8 cellular contexts compared by ENCODE assay signal in genomic region chr10:102225646-102226541, GRCh38. TPM values are rescaled to one million over a fixed set of nuclear protein-coding genes. Genes with fewer than 3 reads are reported as not detected.
DNase-seq lines count a peak whose midpoint lies in the region; ATAC-seq, FAIRE-seq and TF ChIP-seq lines count a peak whose summit lies in the region.

Gene ELOVL3 (plus strand): TSS chr10:102226299. CDS start chr10:102226549, 250 bp downstream.

- H4K20me1 ChIP-seq in GM23338 (replicated peaks; ENCODE audit: insufficient read depth) (peaks cover 10% of the 10 kb centered on the region; the same call in 1 of the 2 replicates), Loucy (ENCODE audit: insufficient read depth, low read length, poor library complexity, severe bottlenecking) (no peaks in the 10 kb centered on the region), astrocyte (ENCODE audit: insufficient read depth, low read length) (no peaks in the 10 kb centered on the region)

- H3F3A ChIP-seq in GM23338 (replicated peaks; ENCODE audit: low read depth) (peaks cover 5% of the 10 kb centered on the region), Loucy (ENCODE audit: low read depth) (no peaks in the 10 kb centered on the region)

- peaks cover 73% of the 10 kb centered on the region for H3K27me3 ChIP-seq in GM23338 (ENCODE audit: insufficient read depth)
- no peaks in the 10 kb centered on the region for H3K27me3 ChIP-seq in Loucy (ENCODE audit: insufficient read depth, low read length, poor library complexity, severe bottlenecking)
- peaks cover 44% of the 10 kb centered on the region for H3K27me3 ChIP-seq in astrocyte (ENCODE audit: insufficient read depth, low read length)
- H3K27me3 ChIP-seq in right atrium auricular region: peaks cover 1 to 4% of the 10 kb centered on the region in 2 donors

- peak; percentile 80 for ATAC-seq in GM23338

- no peaks in the 10 kb centered on the region for H3K36me3 Mint-ChIP-seq in GM23338 (ENCODE audit: low read depth)
- H3K36me3 Mint-ChIP-seq in T-helper 2 cell treated with Interferon-gamma antibody and Interleukin-4, amounts not matched to agents 5 μg/mL and 100 μg/mL, for 36 hours (ENCODE audit: low read depth): no peaks in the 10 kb centered on the region
- no peaks in the 10 kb centered on the region for H3K36me3 Mint-ChIP-seq in astrocyte (ENCODE audit: low read depth, unreplicated experiment)

- 6% methylated on average over 47 of the region's 47 CpGs for WGBS in urinary bladder

- H3K36me3 ChIP-seq in GM23338 (ENCODE audit: insufficient read depth): no peaks in the 10 kb centered on the region
- no peaks in the 10 kb centered on the region for H3K36me3 ChIP-seq in Loucy (ENCODE audit: insufficient read depth, low read length)
- H3K36me3 ChIP-seq in astrocyte (ENCODE audit: insufficient read depth, low read length): no peaks in the 10 kb centered on the region
- H3K36me3 ChIP-seq in right atrium auricular region: no peaks in the 10 kb centered on the region
- no peaks in the 10 kb centered on the region for H3K36me3 ChIP-seq in urinary bladder (ENCODE audit: insufficient read depth)

- H3K4me2 ChIP-seq in GM23338 (peak within 1 kb of the TSS; percentile 71), Loucy (ENCODE audit: low read depth, low read length, poor library complexity, severe bottlenecking) (peak within 1 kb of the TSS; percentile 82), astrocyte (ENCODE audit: low read length) (peak within 1 kb of the TSS; percentile 87)

- H3K4me3 ChIP-seq in GM23338 (peak within 1 kb of the TSS; percentile 47), Loucy (ENCODE audit: low read length, poor library complexity, severe bottlenecking) (peak within 1 kb of the TSS; percentile 68), astrocyte (ENCODE audit: insufficient read depth, low read depth, low read length) (peak within 1 kb of the TSS; percentile 32), right atrium auricular region (peak within 1 kb of the TSS; percentile 17 to 45), urinary bladder (ENCODE audit: low read depth, low read length) (no peak within 1 kb of the TSS)

- no peak within 1 kb of the TSS for H3K27ac Mint-ChIP-seq in GM23338
- H3K27ac Mint-ChIP-seq in T-helper 2 cell treated with Interferon-gamma antibody and Interleukin-4, amounts not matched to agents 5 μg/mL and 100 μg/mL, for 36 hours: no peak within 1 kb of the TSS
- peak within 1 kb of the TSS; percentile 91 for H3K27ac Mint-ChIP-seq in astrocyte (ENCODE audit: unreplicated experiment)

- H3K27me3 Mint-ChIP-seq in GM23338 (ENCODE audit: insufficient read depth, low read depth, poor library complexity): peaks cover 55% of the 10 kb centered on the region
- H3K27me3 Mint-ChIP-seq in T-helper 2 cell treated with Interferon-gamma antibody and Interleukin-4, amounts not matched to agents 5 μg/mL and 100 μg/mL, for 36 hours (ENCODE audit: low read depth): peaks cover 40% of the 10 kb centered on the region
- H3K27me3 Mint-ChIP-seq in astrocyte (ENCODE audit: low read depth, unreplicated experiment): peaks cover 53% of the 10 kb centered on the region

- peak; percentile 23 for FAIRE-seq in astrocyte (lab: Jason Lieb, UNC)

- H2AFZ ChIP-seq in GM23338 (peak within 1 kb of the TSS; percentile 98), Loucy (ENCODE audit: low read length) (peak within 1 kb of the TSS; percentile 89), astrocyte (ENCODE audit: low read depth, low read length) (peak within 1 kb of the TSS; percentile 95)

- H3K4me3 Mint-ChIP-seq in GM23338 (peak within 1 kb of the TSS; percentile 68), astrocyte (ENCODE audit: unreplicated experiment) (peak within 1 kb of the TSS; percentile 80)
- H3K4me3 Mint-ChIP-seq in T-helper 2 cell treated with Interferon-gamma antibody and Interleukin-4, amounts not matched to agents 5 μg/mL and 100 μg/mL, for 36 hours: peak within 1 kb of the TSS; percentile 58

- TF ChIP-seq CTCF in GM23338 (conservative IDR thresholded peaks at IDR 0.05; ENCODE audit: low read depth in 2 of 2) (no peak), Loucy (conservative IDR thresholded peaks at IDR 0.05; ENCODE audit: low read length) (no peak), astrocyte (IDR thresholded peaks at IDR 0.05; ENCODE audit: insufficient read depth, low read depth, low read length) (no peak), right atrium auricular region (IDR thresholded peaks at IDR 0.05) (no peak)

- DNase-seq in DMS53 treated with DMSO at 0.1 percent for 48 hours (lab: John Stamatoyannopoulos, UW; ENCODE audit: unreplicated experiment) (peak; percentile 76), GM23338 (ENCODE audit: low spot score) (peak; percentile 99), astrocyte (ENCODE audit: low read depth) (peak; percentile 88), right atrium auricular region (ENCODE audit: low spot score) (peak; percentile 97), pulmonary artery endothelial cell (ENCODE audit: low read depth, low spot score) (peak; percentile 79)
- DNase-seq in T-helper 2 cell treated with Interferon-gamma antibody and Interleukin-4, amounts not matched to agents 5 μg/mL and 100 μg/mL, for 36 hours (ENCODE audit: low spot score): peak; percentile 88

- H3K4me1 ChIP-seq in GM23338 (ENCODE audit: insufficient read depth): peaks cover 4% of the 10 kb centered on the region; the same call in 1 of the 2 replicates
- H3K4me1 ChIP-seq in Loucy (ENCODE audit: insufficient read depth, low read length, poor library complexity, severe bottlenecking): peaks cover 14% of the 10 kb centered on the region
- H3K4me1 ChIP-seq in astrocyte (ENCODE audit: insufficient read depth, low read length): peaks cover 25% of the 10 kb centered on the region
- H3K4me1 ChIP-seq in right atrium auricular region: peaks cover 0 to 27% of the 10 kb centered on the region in 2 donors
- no peaks in the 10 kb centered on the region for H3K4me1 ChIP-seq in urinary bladder (ENCODE audit: insufficient read depth)

- H3K9me2 ChIP-seq in GM23338 (ENCODE audit: insufficient read depth) (no peaks in the 10 kb centered on the region), Loucy (replicated peaks; ENCODE audit: low read depth, low read length) (no peaks in the 10 kb centered on the region)

- H3K4me1 Mint-ChIP-seq in GM23338 (peaks cover 5% of the 10 kb centered on the region; the same call in 2 of the 3 replicates), astrocyte (ENCODE audit: low read depth, unreplicated experiment) (peaks cover 8% of the 10 kb centered on the region)
- H3K4me1 Mint-ChIP-seq in T-helper 2 cell treated with Interferon-gamma antibody and Interleukin-4, amounts not matched to agents 5 μg/mL and 100 μg/mL, for 36 hours (ENCODE audit: low read depth): peaks cover 12% of the 10 kb centered on the region

- no peak within 1 kb of the TSS for H3K27ac ChIP-seq in GM23338 (ENCODE audit: low read depth)
- no peak within 1 kb of the TSS for H3K27ac ChIP-seq in astrocyte (ENCODE audit: low read depth, low read length)
- H3K27ac ChIP-seq in right atrium auricular region: peak within 1 kb of the TSS; percentile 66 to 73
- H3K27ac ChIP-seq in urinary bladder (ENCODE audit: low read depth): peak within 1 kb of the TSS; percentile 53

- H3K9me3 Mint-ChIP-seq in GM23338: peaks cover 2% of the 10 kb centered on the region; the same call in 1 of the 3 replicates
- H3K9me3 Mint-ChIP-seq in T-helper 2 cell treated with Interferon-gamma antibody and Interleukin-4, amounts not matched to agents 5 μg/mL and 100 μg/mL, for 36 hours: no peaks in the 10 kb centered on the region
- no peaks in the 10 kb centered on the region for H3K9me3 Mint-ChIP-seq in astrocyte (ENCODE audit: unreplicated experiment)

- no peaks in the 10 kb centered on the region for H3K79me2 ChIP-seq in GM23338 (replicated peaks; ENCODE audit: insufficient read depth)
- no peaks in the 10 kb centered on the region for H3K79me2 ChIP-seq in Loucy (ENCODE audit: insufficient read depth, low read length)
- no peaks in the 10 kb centered on the region for H3K79me2 ChIP-seq in astrocyte (ENCODE audit: insufficient read depth, low read length)

- H3K9ac ChIP-seq in Loucy (ENCODE audit: low read depth, low read length, poor library complexity, severe bottlenecking) (peak within 1 kb of the TSS; percentile 57), astrocyte (ENCODE audit: low read length) (peak within 1 kb of the TSS; percentile 59)

- H3K9me3 ChIP-seq in Loucy (ENCODE audit: insufficient read depth, low read depth, low read length) (no peaks in the 10 kb centered on the region), astrocyte (ENCODE audit: insufficient read depth, low read depth, low read length) (no peaks in the 10 kb centered on the region), right atrium auricular region (no peaks in the 10 kb centered on the region)

TF ChIP-seq in GM23338, 12 proteins besides CTCF, POLR2A, EP300 and RAD21:
- no peak for TF ChIP-seq EZH2 (IDR thresholded peaks at IDR 0.05; ENCODE audit: low read depth, unreplicated experiment)
- TF ChIP-seq POLR2AphosphoS5 (IDR thresholded peaks at IDR 0.05; ENCODE audit: low read depth): peak; percentile 56
- TF ChIP-seq CREB1 (CRISPR knock-in tag; IDR thresholded peaks at IDR 0.05; ENCODE audit: low read depth): peak; percentile 69; the same call in 1 of the 2 replicates

RNA-seq across cellular contexts. Expression of gene ELOVL3, which starts in this region (rescaled TPM):
- 0.59 TPM in 1 of 2 replicates, not detected in the other for total RNA-seq in GM23338 (2014; rRNA removed; shearing (Covaris generic))
- 0.31 TPM in 1 of 2 replicates, not detected in the other for polyA plus RNA-seq in GM23338 (2016; fragmentation: Nextera tagmentation; extraction: Ambion mirVana)
- 0.48 and 0.62 TPM in 2 replicates for total RNA-seq in astrocyte
- total RNA-seq in right atrium auricular region: under 1 TPM in 1 of 2 donors, not detected in 1; 0.39 TPM
- not detected in 2 replicates for total RNA-seq in pulmonary artery endothelial cell
- not detected for total RNA-seq in urinary bladder
- 0.29 TPM for polyA plus RNA-seq in urinary bladder

Comparison
In these comparisons a context has a peak if more than half of its experiments do, and no peak if none do; other contexts are left out.
1. Peak in DNase-seq, ATAC-seq, H3K4me3 ChIP-seq and H3K4me2 ChIP-seq in GM23338; RNA of the gene not detected or under 1 TPM.
2. Peak in DNase-seq, H3K4me3 ChIP-seq, H3K9ac ChIP-seq and H3K4me2 ChIP-seq in astrocyte; RNA of the gene not detected or under 1 TPM.
3. Peak in DNase-seq, H3K4me3 ChIP-seq and H3K27ac ChIP-seq in right atrium auricular region; RNA of the gene not detected or under 1 TPM.
4. Peak in DNase-seq in pulmonary artery endothelial cell; RNA of the gene not detected or under 1 TPM.